In genomic region chrX:117568238-117568637, GRCh38 we compare ENCODE assay signal across 30 cellular contexts.
"Had no signal": no experiment of that assay in that cellular context is flagged by ENCODE, and none has a peak within 500 bp of the region (broad histone marks: within the 10 kb centered on the region; RNA-seq: fewer than 3 reads in every experiment).

No MANE protein-coding gene starts in this region.

- H3K36me3 Mint-ChIP-seq: activated naive CD4-positive, alpha-beta T cell treated with anti-CD3 and anti-CD28 coated beads, Interleukin-2, amount 50 U/mL, for 24 hours; activated naive CD8-positive, alpha-beta T cell treated with anti-CD3 and anti-CD28 coated beads for 36 hours had no signal

- H3K4me3 ChIP-seq: ascending aorta, coronary artery, dorsolateral prefrontal cortex had no signal

- ATAC-seq: activated CD4-positive, CD25-positive, alpha-beta regulatory T cell treated with anti-CD3 and anti-CD28 coated beads, Interleukin-2, amount 50 U/mL, for 24 hours; activated CD8-positive, alpha-beta T cell treated with anti-CD3 and anti-CD28 coated beads for 36 hours; activated T-cell treated with anti-CD3 and anti-CD28 coated beads, Interleukin-2, amount 50 U/mL, for 4 hours; activated T-helper 17 cell treated with anti-CD3 and anti-CD28 coated beads, Interleukin-2, amount 50 U/mL, for 72 hours; esophagus mucosa; T-helper 17 cell had no signal

- H3K36me3 ChIP-seq: ascending aorta, brain microvascular endothelial cell, WERI-Rb-1 had no signal

- H3K4me3 Mint-ChIP-seq: activated B cell treated with CpG ODN at 0.5 μM for 24 hours; activated CD8-positive, alpha-beta T cell treated with anti-CD3 and anti-CD28 coated beads for 36 hours; activated naive CD4-positive, alpha-beta T cell treated with anti-CD3 and anti-CD28 coated beads, Interleukin-2, amount 50 U/mL, for 24 hours; activated naive CD8-positive, alpha-beta T cell treated with anti-CD3 and anti-CD28 coated beads for 36 hours; activated T-cell treated with anti-CD3 and anti-CD28 coated beads, Interleukin-2, amount 50 U/mL, for 4 hours; activated T-helper 17 cell treated with anti-CD3 and anti-CD28 coated beads, Interleukin-2, amount 50 U/mL, for 72 hours; central memory CD8-positive, alpha-beta T cell; dendritic cell treated with granulocyte-macrophage colony-stimulating factor and Interleukin-4, amounts not matched to agents 40 ng/mL and 50 ng/mL, for 4 days; endodermal cell; T-helper 17 cell; T-helper 2 cell treated with Interferon-gamma antibody and Interleukin-4, amounts not matched to agents 5 μg/mL and 100 μg/mL, for 36 hours had no signal

- H3K27me3 ChIP-seq: ascending aorta, brain microvascular endothelial cell had no signal

- DNase-seq: activated B cell treated with CpG ODN at 0.5 μM for 24 hours; activated CD4-positive, alpha-beta T cell treated with anti-CD3 and anti-CD28 coated beads for 48 hours; activated CD4-positive, alpha-beta T cell treated with anti-CD3 and anti-CD28 coated beads, Interleukin-2, amount 50 U/mL, for 1 hour; activated CD4-positive, alpha-beta T cell treated with anti-CD3 and anti-CD28 coated beads, Interleukin-2, amount 50 U/mL, for 48 hours; activated CD8-positive, alpha-beta memory T cell treated with anti-CD3 and anti-CD28 coated beads for 24 hours; activated CD8-positive, alpha-beta T cell treated with anti-CD3 and anti-CD28 coated beads for 36 hours; activated effector memory CD4-positive, alpha-beta T cell treated with Interleukin-2 at 50 U/mL for 16 hours; activated gamma-delta T cell treated with Interleukin-2 at 50 U/mL for 16 hours; activated naive CD4-positive, alpha-beta T cell treated with Interleukin-2 at 50 U/mL for 16 hours; activated naive CD8-positive, alpha-beta T cell treated with anti-CD3 and anti-CD28 coated beads for 36 hours; activated T-cell treated with anti-CD3 and anti-CD28 coated beads, Interleukin-2, amount 50 U/mL, for 4 hours; brain microvascular endothelial cell; dorsolateral prefrontal cortex; effector memory CD4-positive, alpha-beta T cell; endodermal cell; foreskin fibroblast; head of caudate nucleus; T-helper 1 cell; T-helper 17 cell; T1000; WERI-Rb-1 had no signal

- H3K27ac Mint-ChIP-seq: activated B cell treated with CpG ODN at 0.5 μM for 24 hours; activated CD8-positive, alpha-beta T cell treated with anti-CD3 and anti-CD28 coated beads for 36 hours; activated naive CD4-positive, alpha-beta T cell treated with anti-CD3 and anti-CD28 coated beads, Interleukin-2, amount 50 U/mL, for 24 hours; activated naive CD8-positive, alpha-beta T cell treated with anti-CD3 and anti-CD28 coated beads for 36 hours; activated T-helper 17 cell treated with anti-CD3 and anti-CD28 coated beads, Interleukin-2, amount 50 U/mL, for 72 hours; dendritic cell treated with granulocyte-macrophage colony-stimulating factor and Interleukin-4, amounts not matched to agents 40 ng/mL and 50 ng/mL, for 4 days; endodermal cell; T-helper 17 cell; T-helper 2 cell treated with Interferon-gamma antibody and Interleukin-4, amounts not matched to agents 5 μg/mL and 100 μg/mL, for 36 hours had no signal

- H3K27ac ChIP-seq: ascending aorta, brain microvascular endothelial cell, coronary artery, dorsolateral prefrontal cortex, WERI-Rb-1 had no signal

- H3K4me1 ChIP-seq: ascending aorta had no signal

- H3K9me3 Mint-ChIP-seq: activated naive CD4-positive, alpha-beta T cell treated with anti-CD3 and anti-CD28 coated beads, Interleukin-2, amount 50 U/mL, for 24 hours had no signal

- H3K4me1 Mint-ChIP-seq: activated B cell treated with CpG ODN at 0.5 μM for 24 hours; activated naive CD4-positive, alpha-beta T cell treated with anti-CD3 and anti-CD28 coated beads, Interleukin-2, amount 50 U/mL, for 24 hours; activated naive CD8-positive, alpha-beta T cell treated with anti-CD3 and anti-CD28 coated beads for 36 hours; activated T-helper 17 cell treated with anti-CD3 and anti-CD28 coated beads, Interleukin-2, amount 50 U/mL, for 72 hours; central memory CD8-positive, alpha-beta T cell; endodermal cell; T-helper 17 cell had no signal

- H3K27me3 Mint-ChIP-seq: activated B cell treated with CpG ODN at 0.5 μM for 24 hours; activated CD8-positive, alpha-beta T cell treated with anti-CD3 and anti-CD28 coated beads for 36 hours; activated naive CD4-positive, alpha-beta T cell treated with anti-CD3 and anti-CD28 coated beads, Interleukin-2, amount 50 U/mL, for 24 hours; activated naive CD8-positive, alpha-beta T cell treated with anti-CD3 and anti-CD28 coated beads for 36 hours; activated T-helper 17 cell treated with anti-CD3 and anti-CD28 coated beads, Interleukin-2, amount 50 U/mL, for 72 hours; central memory CD8-positive, alpha-beta T cell; dendritic cell treated with granulocyte-macrophage colony-stimulating factor and Interleukin-4, amounts not matched to agents 40 ng/mL and 50 ng/mL, for 4 days; T-helper 17 cell had no signal
